8 cellular contexts compared by ENCODE assay signal in the genomic region with DNA sequence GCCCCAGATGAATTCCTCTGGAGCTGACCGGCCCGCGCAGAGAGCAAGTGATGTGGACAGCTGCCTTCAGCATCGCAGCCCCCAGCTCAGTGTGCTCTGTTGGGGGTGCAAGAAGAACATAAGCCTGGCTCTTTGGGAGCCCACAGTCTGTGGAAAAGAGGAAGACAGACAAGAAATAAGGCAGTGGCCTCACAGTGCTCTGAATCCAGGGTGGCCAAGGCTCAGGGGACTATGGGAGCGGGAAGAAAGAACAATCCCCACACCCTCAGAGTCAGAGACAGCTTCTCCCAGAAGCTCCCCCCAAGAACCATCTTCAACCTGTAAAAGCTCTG. TPM values are rescaled to one million over a fixed set of nuclear protein-coding genes. Genes with fewer than 3 reads are reported as not detected.
DNase-seq lines count a peak whose midpoint lies in the region; ATAC-seq and TF ChIP-seq lines count a peak whose summit lies in the region.

No MANE protein-coding gene starts in this region.

- peak overlapping the region; percentile 42 to 95 (median 65) for H3K9ac ChIP-seq in skeletal muscle tissue (ENCODE audit: low read depth in 1 of 3, low read length in 3 of 3)

- no peak overlapping the region; the same call in 1 of the 2 replicates for H3K4me3 ChIP-seq in HEK293 (ENCODE audit: low read depth, low read length)
- H3K4me3 ChIP-seq in WI38 (ENCODE audit: low read depth, low read length), result peak overlapping the region; percentile 81
- peak overlapping the region; percentile 85 for H3K4me3 ChIP-seq in fibroblast of villous mesenchyme (ENCODE audit: low read depth, low read length)
- H3K4me3 ChIP-seq in skeletal muscle tissue (ENCODE audit: low read length in 3 of 3), result peak overlapping the region in 1 of 3 donors; percentile 94

- 0 out of 2 replicates have a peak, but pooled peaks cover 2% of the 10 kb centered on the region for H3K4me1 ChIP-seq in HEK293 (ENCODE audit: control insufficient read depth, insufficient read depth, low read length)
- peaks cover 49 to 52% (median 50%) of the 10 kb centered on the region in 3 donors for H3K4me1 ChIP-seq in skeletal muscle tissue (ENCODE audit: control insufficient read depth in 3 of 3, insufficient read depth in 3 of 3, low read length in 3 of 3)

- DNase-seq in fibroblast of villous mesenchyme (ENCODE audit: low read depth) (no peak), NCI-H526 treated with DMSO at 0.1 percent for 48 hours (lab: John Stamatoyannopoulos, UW) (no peak), NCI-H2196 treated with DMSO at 0.1 percent for 48 hours (lab: John Stamatoyannopoulos, UW; ENCODE audit: unreplicated experiment) (no peak), NCI-H1694 (lab: John Stamatoyannopoulos, UW) (no peak)

- POLR2A ChIA-PET in HEK293 (lab: Yijun Ruan, JAX), result interaction anchor here (0.5 to 11.4 kb wide), 14 partner anchors 9 to 1900 kb away, joined by 3 to 179 read pairs (median 4); partner anchors contain the start of genes BLM, MAN2A2, RCCD1 and VPS33B

- no peak for ATAC-seq in HG02623 (IDR thresholded peaks at IDR 0.05; ENCODE audit: unreplicated experiment)

- no peaks in the 10 kb centered on the region for H3K27me3 ChIP-seq in skeletal muscle tissue (ENCODE audit: control insufficient read depth in 3 of 3, insufficient read depth in 3 of 3, low read length in 3 of 3)

- TF ChIP-seq CTCF in HEK293 (tag by site-specific recombination; IDR thresholded peaks at IDR 0.05), result no peak
- TF ChIP-seq CTCF in WI38 (IDR thresholded peaks at IDR 0.05; ENCODE audit: low read depth, low read length), result no peak
- no peak for TF ChIP-seq CTCF in fibroblast of villous mesenchyme (IDR thresholded peaks at IDR 0.05; ENCODE audit: insufficient read depth, low read depth, low read length)

- H3K9me3 ChIP-seq in HEK293 (ENCODE audit: control insufficient read depth, insufficient read depth, low read depth, low read length) (no peaks in the 10 kb centered on the region), skeletal muscle tissue (ENCODE audit: control insufficient read depth in 3 of 3, low read length in 3 of 3) (no peaks in the 10 kb centered on the region)

- H3K36me3 ChIP-seq in HEK293 (ENCODE audit: control insufficient read depth in 2 of 2, insufficient read depth in 1 of 2, low read length in 2 of 2) (peaks cover 10 to 15% of the 10 kb centered on the region in 2 experiments; a peak in 2 of 3 replicates), skeletal muscle tissue (ENCODE audit: control insufficient read depth in 3 of 3, insufficient read depth in 3 of 3, low read length in 3 of 3) (peaks cover 9 to 12% (median 9%) of the 10 kb centered on the region in 3 donors)

- CTCF ChIA-PET in HEK293 (lab: Yijun Ruan, JAX), result interaction anchor here (0.6 to 11.7 kb wide), 48 partner anchors 9 to 1770 kb away, joined by 3 to 163 read pairs (median 5); partner anchors contain the start of genes MAN2A2, RCCD1 and VPS33B

- H3K27ac ChIP-seq in HEK293 (ENCODE audit: extremely low read depth, low read depth, low read length) (peak overlapping the region; percentile 2; the same call in 1 of the 2 replicates), skeletal muscle tissue (ENCODE audit: low read depth, low read length) (peak overlapping the region; percentile 87)

TF ChIP-seq in HEK293, 187 proteins besides CTCF, POLR2A, EP300 and RAD21:
- TF ChIP-seq GFI1B (tag by site-specific recombination; IDR thresholded peaks at IDR 0.05) (no peak), ZNF501 (tag by site-specific recombination; IDR thresholded peaks at IDR 0.05) (0 out of 2 replicates have a peak, but pooled peaks have one; percentile 11), ZNF274 (IDR thresholded peaks at IDR 0.05; ENCODE audit: low read length) (no peak), ZNF274 (tag by site-specific recombination; IDR thresholded peaks at IDR 0.05; ENCODE audit: borderline replicate concordance) (no peak), ZNF701 (tag by site-specific recombination; IDR thresholded peaks at IDR 0.05) (0 out of 2 replicates have a peak, but pooled peaks have one; percentile 28), SP7 (tag by site-specific recombination; IDR thresholded peaks at IDR 0.05) (0 out of 2 replicates have a peak, but pooled peaks have one; percentile 4)
- TF ChIP-seq, protein P1, sequence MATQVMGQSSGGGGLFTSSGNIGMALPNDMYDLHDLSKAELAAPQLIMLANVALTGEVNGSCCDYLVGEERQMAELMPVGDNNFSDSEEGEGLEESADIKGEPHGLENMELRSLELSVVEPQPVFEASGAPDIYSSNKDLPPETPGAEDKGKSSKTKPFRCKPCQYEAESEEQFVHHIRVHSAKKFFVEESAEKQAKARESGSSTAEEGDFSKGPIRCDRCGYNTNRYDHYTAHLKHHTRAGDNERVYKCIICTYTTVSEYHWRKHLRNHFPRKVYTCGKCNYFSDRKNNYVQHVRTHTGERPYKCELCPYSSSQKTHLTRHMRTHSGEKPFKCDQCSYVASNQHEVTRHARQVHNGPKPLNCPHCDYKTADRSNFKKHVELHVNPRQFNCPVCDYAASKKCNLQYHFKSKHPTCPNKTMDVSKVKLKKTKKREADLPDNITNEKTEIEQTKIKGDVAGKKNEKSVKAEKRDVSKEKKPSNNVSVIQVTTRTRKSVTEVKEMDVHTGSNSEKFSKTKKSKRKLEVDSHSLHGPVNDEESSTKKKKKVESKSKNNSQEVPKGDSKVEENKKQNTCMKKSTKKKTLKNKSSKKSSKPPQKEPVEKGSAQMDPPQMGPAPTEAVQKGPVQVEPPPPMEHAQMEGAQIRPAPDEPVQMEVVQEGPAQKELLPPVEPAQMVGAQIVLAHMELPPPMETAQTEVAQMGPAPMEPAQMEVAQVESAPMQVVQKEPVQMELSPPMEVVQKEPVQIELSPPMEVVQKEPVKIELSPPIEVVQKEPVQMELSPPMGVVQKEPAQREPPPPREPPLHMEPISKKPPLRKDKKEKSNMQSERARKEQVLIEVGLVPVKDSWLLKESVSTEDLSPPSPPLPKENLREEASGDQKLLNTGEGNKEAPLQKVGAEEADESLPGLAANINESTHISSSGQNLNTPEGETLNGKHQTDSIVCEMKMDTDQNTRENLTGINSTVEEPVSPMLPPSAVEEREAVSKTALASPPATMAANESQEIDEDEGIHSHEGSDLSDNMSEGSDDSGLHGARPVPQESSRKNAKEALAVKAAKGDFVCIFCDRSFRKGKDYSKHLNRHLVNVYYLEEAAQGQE (tag by site-specific recombination; IDR thresholded peaks at IDR 0.05), result peak; percentile 65

RNA-seq across cellular contexts. Expression of gene HDDC3, which starts 0.3 kb away (rescaled TPM):
- total RNA-seq in fibroblast of villous mesenchyme (9.5 and 10.3 TPM in 2 replicates), skeletal muscle tissue (5.7 TPM)

RNA-seq across cellular contexts. Expression of gene UNC45A, which starts 2.5 kb away (rescaled TPM):
- total RNA-seq in fibroblast of villous mesenchyme (65.1 and 69.1 TPM in 2 replicates), skeletal muscle tissue (30.3 TPM)

RNA-seq across cellular contexts. Expression of gene RCCD1, which starts 22.1 kb away (rescaled TPM):
- total RNA-seq in fibroblast of villous mesenchyme, result 12.9 and 14.7 TPM in 2 replicates
- total RNA-seq in skeletal muscle tissue, result 11.5 TPM

RNA-seq across cellular contexts. Expression of gene MAN2A2, which starts 29.5 kb away (rescaled TPM):
- total RNA-seq in fibroblast of villous mesenchyme (11.9 and 15.1 TPM in 2 replicates), skeletal muscle tissue (14.1 TPM)

RNA-seq across cellular contexts. Expression of gene FES, which starts 48.3 kb away (rescaled TPM):
- total RNA-seq in fibroblast of villous mesenchyme (17.3 and 26.1 TPM in 2 replicates), skeletal muscle tissue (19.8 TPM)
